ENCODE assay signal across 9 cellular contexts in the genomic region with DNA sequence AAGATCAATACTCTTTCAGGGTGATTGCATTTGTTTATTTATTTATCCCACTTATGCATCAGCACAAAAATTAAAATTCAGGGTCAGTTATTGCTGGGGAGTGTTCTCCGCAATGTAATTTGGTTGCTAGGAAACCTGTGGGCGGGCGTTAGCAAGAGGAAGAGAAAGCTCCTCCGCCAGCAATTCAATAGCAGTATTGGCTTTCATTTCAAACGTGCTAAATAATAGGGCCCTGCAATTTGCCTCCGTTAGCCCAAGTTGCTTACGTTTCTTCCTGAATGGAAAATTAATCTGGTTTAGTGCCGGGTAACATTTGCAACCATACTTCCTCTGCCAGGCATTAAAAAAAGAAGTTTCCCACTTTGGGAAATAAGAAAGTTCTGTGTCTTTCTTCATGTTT. TPM values are rescaled to one million over a fixed set of nuclear protein-coding genes. Genes with fewer than 3 reads are reported as not detected.
DNase-seq lines count a peak whose midpoint lies in the region; ATAC-seq, FAIRE-seq and TF ChIP-seq lines count a peak whose summit lies in the region.
"Had no signal": no experiment of that assay in that cellular context is flagged by ENCODE, and none has a peak within 500 bp of the region (broad histone marks: within the 10 kb centered on the region; RNA-seq: fewer than 3 reads in every experiment).

No MANE protein-coding gene starts in this region.

- no peak for TF ChIP-seq EP300 in K562 (IDR thresholded peaks at IDR 0.05; ENCODE audit: low read length)

- DNase-seq in Right ventricle myocardium superior (peak; percentile 52), cardiac septum (ENCODE audit: low spot score) (no peak), T-helper 1 cell (peak in 4 of 5 donors; percentile 43 to 75 (median 52)), K562 (ENCODE audit: extremely low read depth in 1 of 4, low spot score in 3 of 4) (no peak), memory B cell (ENCODE audit: low spot score in 2 of 2) (peak; percentile 54 to 74), EL (no peak)
- peak; percentile 20 to 27 for DNase-seq in stimulated activated CD8-positive, alpha-beta memory T cell treated with anti-CD3 and anti-CD28 coated beads, Interleukin-2, amount 100 ng/mL, for 48 hours (ENCODE audit: low read depth in 2 of 2)

- H3K9me1 ChIP-seq in K562 (ENCODE audit: control insufficient read depth, insufficient read depth, low read length): no peaks in the 10 kb centered on the region

- H3K4me1 Mint-ChIP-seq in memory B cell: peaks cover 22% of the 10 kb centered on the region

- H3K4me1 ChIP-seq in K562 (replicated peaks in 1 of 2; ENCODE audit: control insufficient read depth in 2 of 2, insufficient read depth in 2 of 2, low read length in 2 of 2): no peaks in the 10 kb centered on the region

- H3K27me3 Mint-ChIP-seq in memory B cell: no peaks in the 10 kb centered on the region

- H2AFZ ChIP-seq in K562 (ENCODE audit: low read depth, low read length): no peak overlapping the region

- no peaks in the 10 kb centered on the region for H4K20me1 ChIP-seq in K562 (replicated peaks; ENCODE audit: control insufficient read depth, insufficient read depth, low read length)

- ATAC-seq in Right ventricle myocardium superior (ENCODE audit: poor library complexity) (peak; percentile 80), HG03520 (IDR thresholded peaks at IDR 0.05; ENCODE audit: unreplicated experiment) (peak; percentile 64), K562 (no peak), memory B cell (ENCODE audit: low read depth) (peak; percentile 100)

- peak overlapping the region; percentile 43 for H3K4me3 Mint-ChIP-seq in memory B cell

- in situ Hi-C loops in K562 (cut with MboI): no loop called here

- H3K36me3 ChIP-seq in K562 (ENCODE audit: control insufficient read depth, insufficient read depth, low read length): no peaks in the 10 kb centered on the region

- no peak for TF ChIP-seq RAD21 in K562 (CRISPR knock-in tag; conservative IDR thresholded peaks at IDR 0.05 in 1 of 2, IDR thresholded peaks at IDR 0.05 in 1 of 2)

- peaks cover 0 to 5% of the 10 kb centered on the region in 2 experiments; a peak in 1 of 5 replicates for H3K27me3 ChIP-seq in K562 (ENCODE audit: control insufficient read depth in 2 of 2, insufficient read depth in 2 of 2, low read length in 2 of 2)

- intact Hi-C loops in Right ventricle myocardium superior (cut with DNase I): no loop called here
- intact Hi-C loops in cardiac septum (cut with DNase I): no loop called here
- intact Hi-C loops in K562 (cut with micrococcal nuclease): no loop called here

- no TSS peak for BruUV-seq in K562 (replicated peaks; lab: Mats Ljungman, UMichigan)

- WGBS in K562 (ENCODE audit: insufficient coverage, low coverage, missing lambda C conversion rate): 1% methylated on average over 8 of the region's 8 CpGs

- H3K4me2 ChIP-seq in K562 (ENCODE audit: insufficient read depth, low read length): no peak overlapping the region

- H3K79me2 ChIP-seq in K562 (ENCODE audit: control insufficient read depth, insufficient read depth, low read length): no peaks in the 10 kb centered on the region

- no peak for TF ChIP-seq POLR2A in K562 (conservative IDR thresholded peaks at IDR 0.05)

- peaks cover 2% of the 10 kb centered on the region for H3K9me3 Mint-ChIP-seq in memory B cell

- CTCF ChIA-PET in K562 (lab: Yijun Ruan, JAX; ENCODE audit: low intra/inter-chr PET ratio): no interaction called here

- no peak overlapping the region for H3K9ac ChIP-seq in K562 (ENCODE audit: insufficient read depth in 1 of 2, low read depth in 2 of 2, low read length in 2 of 2)

- POLR2A ChIA-PET in K562 (lab: Yijun Ruan, JAX): no interaction called here

- H3K4me3 ChIP-seq in K562: no peak overlapping the region

- no peak overlapping the region for H3K27ac ChIP-seq in K562 (ENCODE audit: extremely low read depth, low read depth, low read length)
- H3K27ac ChIP-seq: C4-2B had no signal

- TF ChIP-seq CTCF in K562 (IDR thresholded peaks at IDR 0.05 in 2 of 3, conservative IDR thresholded peaks at IDR 0.05 in 1 of 3; ENCODE audit: insufficient read depth in 2 of 3, low read depth in 1 of 3, low read length in 3 of 3): no peak

- H3K9me3 ChIP-seq in K562 (replicated peaks; ENCODE audit: control insufficient read depth, insufficient read depth, low read depth, low read length): no peaks in the 10 kb centered on the region

- no peak for FAIRE-seq in K562 (lab: Jason Lieb, UNC)

- no peaks in the 10 kb centered on the region for H3K36me3 Mint-ChIP-seq in memory B cell

- peak overlapping the region; percentile 89 for H3K27ac Mint-ChIP-seq in memory B cell

TF ChIP-seq in K562, 482 proteins besides CTCF, POLR2A, EP300 and RAD21:
- peak; percentile 55 for TF ChIP-seq RFX1 (IDR thresholded peaks at IDR 0.05)
- TF ChIP-seq, protein P1, sequence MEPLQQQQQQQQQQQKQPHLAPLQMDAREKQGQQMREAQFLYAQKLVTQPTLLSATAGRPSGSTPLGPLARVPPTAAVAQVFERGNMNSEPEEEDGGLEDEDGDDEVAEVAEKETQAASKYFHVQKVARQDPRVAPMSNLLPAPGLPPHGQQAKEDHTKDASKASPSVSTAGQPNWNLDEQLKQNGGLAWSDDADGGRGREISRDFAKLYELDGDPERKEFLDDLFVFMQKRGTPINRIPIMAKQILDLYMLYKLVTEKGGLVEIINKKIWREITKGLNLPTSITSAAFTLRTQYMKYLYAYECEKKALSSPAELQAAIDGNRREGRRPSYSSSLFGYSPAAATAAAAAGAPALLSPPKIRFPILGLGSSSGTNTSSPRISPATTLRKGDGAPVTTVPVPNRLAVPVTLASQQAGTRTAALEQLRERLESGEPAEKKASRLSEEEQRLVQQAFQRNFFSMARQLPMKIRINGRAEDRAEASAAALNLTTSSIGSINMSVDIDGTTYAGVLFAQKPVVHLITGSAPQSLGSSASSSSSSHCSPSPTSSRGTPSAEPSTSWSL (CRISPR knock-in tag; IDR thresholded peaks at IDR 0.05; ENCODE audit: borderline replicate concordance): no peak

RNA-seq across cellular contexts. Expression of a gene that starts 35.5 kb away (rescaled TPM):
- total RNA-seq in Right ventricle myocardium superior: 64.5 TPM
- total RNA-seq in cardiac septum: 27.0 TPM
- 0.12 and 0.46 TPM in 2 replicates for total RNA-seq in K562 (2011; cell fraction: chromatin; rRNA removed; ENCODE audit: low replicate concordance)
- total RNA-seq in K562 (2011; cell fraction: nucleolus; rRNA removed): 0.33 and 0.39 TPM in 2 replicates
- total RNA-seq in K562 (2011; cell fraction: nucleoplasm; rRNA removed): 0.31 and 0.37 TPM in 2 replicates
- 0.04 and 0.09 TPM in 2 replicates for total RNA-seq in K562 (2014; rRNA removed)
- 0.10 and 0.11 TPM in 2 replicates for total RNA-seq in K562 (2014; rRNA removed; fragmentation: Illumina TruSeq; extraction: Trizol)
- total RNA-seq in K562 (2015; rRNA removed; fragmentation: Illumina TruSeq; extraction: Trizol): 0.11 TPM in 2 replicates
- 0.18 and 0.20 TPM in 2 replicates for total RNA-seq in K562 (2021)
- 0.11 and 0.17 TPM in 2 replicates for polyA plus RNA-seq in K562 (2011; rRNA removed)
- 0.07 and 0.10 TPM in 2 replicates for polyA plus RNA-seq in K562 (2011; cell fraction: cytosol; rRNA removed)
- polyA plus RNA-seq in K562 (2011; cell fraction: nucleus; rRNA removed): 0.14 and 0.15 TPM in 2 replicates
- polyA plus RNA-seq in K562 (2012): 0.05 and 0.08 TPM in 2 replicates
- polyA plus RNA-seq in K562 (2014; fragmentation: Illumina TruSeq; extraction: Trizol): 0.06 and 0.09 TPM in 2 replicates
- under 1 TPM in 1 of 2 experiments, not detected in 1; 0.03 TPM for polyA plus RNA-seq in K562 (2014; fragmentation: Nextera tagmentation; extraction: Ambion mirVana)
- not detected in 2 replicates for polyA plus RNA-seq in K562 (2014; rRNA removed)
- 0.53 and 0.54 TPM in 2 replicates for polyA minus RNA-seq in K562 (2011; rRNA and poly(A)+ RNA removed)
- polyA minus RNA-seq in K562 (2011; cell fraction: cytosol; rRNA and poly(A)+ RNA removed): 0.29 TPM in 1 of 2 replicates, not detected in the other
- 0.40 and 0.56 TPM in 2 replicates for polyA minus RNA-seq in K562 (2011; cell fraction: nucleus; rRNA and poly(A)+ RNA removed)

Comparison
In these comparisons a context has a peak if more than half of its experiments do, and no peak if none do; other contexts are left out.
1. DNase-seq: peak in Right ventricle myocardium superior (single experiment), T-helper 1 cell (4 of 5), memory B cell (2 of 2) and stimulated activated CD8-positive, alpha-beta memory T cell treated with anti-CD3 and anti-CD28 coated beads, Interleukin-2, amount 100 ng/mL, for 48 hours (2 of 2); none in cardiac septum (single experiment), K562 (0 of 4) and EL (single experiment).
2. RNA of a gene that starts 35.5 kb away (total RNA-seq): 64.5 TPM in Right ventricle myocardium superior (single experiment) and 27.0 TPM in cardiac septum (single experiment); 0.04 to 0.46 TPM in K562; every median in the first group is over 10 times any median in the second.